ENCODE assay signal across 27 cellular contexts in the genomic region with DNA sequence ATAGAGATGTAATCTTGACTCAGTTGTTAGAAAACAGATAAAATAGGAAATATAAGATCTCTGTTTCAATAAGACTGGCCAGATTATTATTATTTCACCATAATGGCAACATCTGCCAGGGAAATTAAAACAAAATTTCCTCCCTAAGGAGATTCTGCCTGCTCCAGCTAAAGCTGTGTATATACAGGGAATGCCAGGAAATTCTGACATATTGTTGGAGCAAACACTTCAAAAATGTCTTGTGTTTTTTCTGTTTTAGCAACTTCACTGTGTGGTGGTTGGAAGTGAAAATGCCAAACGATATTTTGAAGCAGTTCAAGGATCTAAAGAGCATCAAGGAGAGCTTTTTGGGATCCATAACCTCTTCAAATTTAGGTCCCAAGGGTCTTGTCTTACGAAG.
"Had no signal": no experiment of that assay in that cellular context is flagged by ENCODE, and none has a peak within 500 bp of the region (broad histone marks: within the 10 kb centered on the region; RNA-seq: fewer than 3 reads in every experiment).

No MANE protein-coding gene starts in this region.

- H3K27me3 ChIP-seq: ascending aorta, Peyer's patch, SJCRH30 had no signal

- H3K4me1 Mint-ChIP-seq: activated CD4-positive, alpha-beta memory T cell treated with anti-CD3 and anti-CD28 coated beads, Interleukin-2, amount 10 ng/mL, durations not matched to agents 7 days and 5 days; activated naive CD4-positive, alpha-beta T cell treated with anti-CD3 and anti-CD28 coated beads, Interleukin-2, amount 50 U/mL, for 24 hours; IgD-negative memory B cell had no signal

- ATAC-seq: body of pancreas had no signal

- H3K27me3 Mint-ChIP-seq: activated CD4-positive, alpha-beta memory T cell treated with anti-CD3 and anti-CD28 coated beads, Interleukin-2, amount 10 ng/mL, durations not matched to agents 7 days and 5 days; activated naive CD4-positive, alpha-beta T cell treated with anti-CD3 and anti-CD28 coated beads, Interleukin-2, amount 50 U/mL, for 24 hours; IgD-negative memory B cell had no signal

- H3K9me3 ChIP-seq: ascending aorta, body of pancreas, Peyer's patch, SJCRH30, SK-N-SH had no signal

- H3K4me1 ChIP-seq: ascending aorta, body of pancreas, Peyer's patch, SJCRH30 had no signal

- H3K4me3 Mint-ChIP-seq: activated CD4-positive, alpha-beta memory T cell treated with anti-CD3 and anti-CD28 coated beads, Interleukin-2, amount 10 ng/mL, durations not matched to agents 7 days and 5 days; activated naive CD4-positive, alpha-beta T cell treated with anti-CD3 and anti-CD28 coated beads, Interleukin-2, amount 50 U/mL, for 24 hours; IgD-negative memory B cell had no signal

- H3K9me3 Mint-ChIP-seq: activated CD4-positive, alpha-beta memory T cell treated with anti-CD3 and anti-CD28 coated beads, Interleukin-2, amount 10 ng/mL, durations not matched to agents 7 days and 5 days; activated naive CD4-positive, alpha-beta T cell treated with anti-CD3 and anti-CD28 coated beads, Interleukin-2, amount 50 U/mL, for 24 hours had no signal

- H3K4me3 ChIP-seq: ascending aorta, body of pancreas, Peyer's patch, SJCRH30 had no signal

- H3K4me2 ChIP-seq: SK-N-SH had no signal

- H3K27ac ChIP-seq: ascending aorta, body of pancreas, Peyer's patch, RWPE1, SJCRH30, VCaP had no signal

- H3K9ac ChIP-seq: SK-N-SH had no signal

- DNase-seq: activated CD4-positive, alpha-beta memory T cell treated with anti-CD3 and anti-CD28 coated beads, Interleukin-2, amount 10 ng/mL, durations not matched to agents 7 days and 5 days; activated CD4-positive, alpha-beta T cell treated with anti-CD3 and anti-CD28 coated beads, Interleukin-2, amount 50 U/mL, for 1 hour; activated CD4-positive, CD25-positive, alpha-beta regulatory T cell; activated T-cell treated with anti-CD3 and anti-CD28 coated beads for 4 hours; activated T-cell treated with anti-CD3 and anti-CD28 coated beads, Interleukin-2, amount 50 U/mL, for 48 hours; amniotic stem cell; body of pancreas; KG1; NCI-H1048; NCI-H146; NCI-H187 treated with DMSO at 0.1 percent for 48 hours; NCI-H2081 treated with DMSO at 0.1 percent for 48 hours; NCI-H2171 treated with DMSO at 0.1 percent for 48 hours; NCI-H226; NCI-H526; NCI-H82; Peyer's patch; Right ventricle myocardium superior; SJCRH30; SK-N-SH; T-helper 1 cell had no signal

- H3K27ac Mint-ChIP-seq: activated CD4-positive, alpha-beta memory T cell treated with anti-CD3 and anti-CD28 coated beads, Interleukin-2, amount 10 ng/mL, durations not matched to agents 7 days and 5 days; activated naive CD4-positive, alpha-beta T cell treated with anti-CD3 and anti-CD28 coated beads, Interleukin-2, amount 50 U/mL, for 24 hours; activated T-helper 2 cell treated with anti-CD3 and anti-CD28 coated beads, Interferon-gamma antibody, Interleukin-2, Interleukin-4, amounts not matched to agents 10 μg/mL and 5 μg/mL and 100 μg/mL, durations not matched to agents 14 hours and 24 hours and 36 hours; IgD-negative memory B cell had no signal
